In the genomic region with DNA sequence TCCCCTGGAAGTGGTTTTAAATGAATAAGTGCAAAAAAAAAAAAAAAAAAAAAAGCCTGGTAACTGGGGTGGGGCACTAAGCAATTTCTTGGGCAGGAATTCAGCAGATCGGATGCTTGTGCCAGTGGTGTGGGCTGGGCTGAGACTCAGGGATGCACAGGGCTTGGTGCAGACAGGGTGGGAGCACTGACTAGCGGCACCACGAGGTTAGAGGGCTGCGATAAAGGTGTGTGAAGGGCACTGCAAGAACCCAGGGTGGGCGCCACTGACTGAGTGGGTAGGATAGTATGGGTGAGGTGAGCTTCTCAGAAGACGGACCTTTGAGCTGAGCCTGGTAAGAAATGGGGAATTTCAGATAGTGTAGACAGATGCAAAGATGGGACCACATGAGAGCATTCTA, we compare ENCODE assay signal across 35 cellular contexts. TPM values are rescaled to one million over a fixed set of nuclear protein-coding genes. Genes with fewer than 3 reads are reported as not detected.
DNase-seq lines count a peak whose midpoint lies in the region; TF ChIP-seq lines count a peak whose summit lies in the region.
"Had no signal": no experiment of that assay in that cellular context is flagged by ENCODE, and none has a peak within 500 bp of the region (broad histone marks: within the 10 kb centered on the region; RNA-seq: fewer than 3 reads in every experiment).

No MANE protein-coding gene starts in this region.

- no peak overlapping the region for H2AFZ ChIP-seq in osteoblast (ENCODE audit: low read length)

- no peak for DNase-seq in activated CD4-positive, alpha-beta T cell treated with anti-CD3 and anti-CD28 coated beads, Interleukin-2, amount 10 ng/mL, durations not matched to agents 7 days and 5 days
- no peak for DNase-seq in activated CD4-positive, alpha-beta T cell treated with anti-CD3 and anti-CD28 coated beads, Interleukin-2, amount 50 U/mL, for 4 hours
- no peak for DNase-seq in neural crest cell (ENCODE audit: low read depth, low spot score)
- DNase-seq in osteoblast (ENCODE audit: insufficient read length, low spot score, missing footprints), result peak; percentile 64
- no peak for DNase-seq in NCI-H69 (lab: John Stamatoyannopoulos, UW)
- no peak for DNase-seq in uterus
- DNase-seq: 8988T; ACHN; AML-193; BE2C; C1 segment of cervical spinal cord; Caco-2; Calu3; CD4-positive, alpha-beta memory T cell; CD4-positive, alpha-beta T cell; CD4-positive, CD25-positive, alpha-beta regulatory T cell; CD8-positive, alpha-beta memory T cell; CD8-positive, alpha-beta T cell; COR-L47; DMS 273 treated with DMSO at 0.1 percent for 48 hours; DMS153; DMS53; DMS79; DMS79 treated with DMSO at 0.1 percent for 48 hours; DND-41; EL had no signal

- H3K4me1 ChIP-seq in osteoblast (ENCODE audit: insufficient read depth, low read length), result no peaks in the 10 kb centered on the region
- no peaks in the 10 kb centered on the region for H3K4me1 ChIP-seq in uterus
- H3K4me1 ChIP-seq: BE2C, Caco-2 had no signal

- H3K4me3 ChIP-seq in osteoblast (ENCODE audit: insufficient read depth, low read length), result no peak overlapping the region
- no peak overlapping the region for H3K4me3 ChIP-seq in uterus
- H3K4me3 ChIP-seq: A549; BLaER1; BLaER1 treated with 17β-estradiol and CSF1 and Interleukin-3, amounts not matched to agents 10 nM and 100 nM had no signal

- TF ChIP-seq CTCF in neural crest cell (conservative IDR thresholded peaks at IDR 0.05) (no peak), osteoblast (IDR thresholded peaks at IDR 0.05; ENCODE audit: extremely low read depth, low read depth, low read length) (no peak), uterus (IDR thresholded peaks at IDR 0.05) (no peak)

- H3K9me3 Mint-ChIP-seq in activated CD4-positive, alpha-beta T cell treated with anti-CD3 and anti-CD28 coated beads, Interleukin-2, amount 10 ng/mL, durations not matched to agents 7 days and 5 days, result no peaks in the 10 kb centered on the region
- no peaks in the 10 kb centered on the region for H3K9me3 Mint-ChIP-seq in neural crest cell
- H3K9me3 Mint-ChIP-seq: CD4-positive, alpha-beta T cell; CD8-positive, alpha-beta T cell had no signal

- intact Hi-C loops in uterus (cut with DNase I; ENCODE audit: low total_unique reads), result no loop called here

- H3K4me3 Mint-ChIP-seq in activated CD4-positive, alpha-beta T cell treated with anti-CD3 and anti-CD28 coated beads, Interleukin-2, amount 10 ng/mL, durations not matched to agents 7 days and 5 days, result no peak overlapping the region
- no peak overlapping the region for H3K4me3 Mint-ChIP-seq in neural crest cell
- H3K4me3 Mint-ChIP-seq: B cell; CD14-positive monocyte; CD4-positive, alpha-beta memory T cell; CD4-positive, alpha-beta T cell; CD4-positive, CD25-positive, alpha-beta regulatory T cell; CD8-positive, alpha-beta memory T cell; CD8-positive, alpha-beta T cell had no signal

- no peak for TF ChIP-seq POLR2A in uterus (IDR thresholded peaks at IDR 0.05)

- H4K20me1 ChIP-seq in osteoblast (ENCODE audit: insufficient read depth, low read length), result no peaks in the 10 kb centered on the region
- H4K20me1 ChIP-seq: BLaER1; BLaER1 treated with 17β-estradiol and CSF1 and Interleukin-3, amounts not matched to agents 10 nM and 100 nM had no signal

- peaks cover 4% of the 10 kb centered on the region for H3K4me1 Mint-ChIP-seq in activated CD4-positive, alpha-beta T cell treated with anti-CD3 and anti-CD28 coated beads, Interleukin-2, amount 10 ng/mL, durations not matched to agents 7 days and 5 days
- H3K4me1 Mint-ChIP-seq in neural crest cell, result peaks cover 20% of the 10 kb centered on the region
- H3K4me1 Mint-ChIP-seq: B cell, CD14-positive monocyte had no signal

- peak overlapping the region; percentile 15 for H3K27ac Mint-ChIP-seq in activated CD4-positive, alpha-beta T cell treated with anti-CD3 and anti-CD28 coated beads, Interleukin-2, amount 10 ng/mL, durations not matched to agents 7 days and 5 days
- H3K27ac Mint-ChIP-seq in neural crest cell (ENCODE audit: unreplicated experiment), result peak overlapping the region; percentile 75
- H3K27ac Mint-ChIP-seq: B cell; CD4-positive, alpha-beta memory T cell; CD4-positive, alpha-beta T cell; CD4-positive, CD25-positive, alpha-beta regulatory T cell; CD8-positive, alpha-beta T cell had no signal

- H3K4me2 ChIP-seq in osteoblast (ENCODE audit: insufficient read depth, low read length), result no peak overlapping the region
- H3K4me2 ChIP-seq: A549; BLaER1; BLaER1 treated with 17β-estradiol and CSF1 and Interleukin-3, amounts not matched to agents 10 nM and 100 nM had no signal

- H3K27me3 ChIP-seq in osteoblast (ENCODE audit: insufficient read depth, low read length) (no peaks in the 10 kb centered on the region), uterus (no peaks in the 10 kb centered on the region)
- H3K27me3 ChIP-seq: BE2C; BLaER1; BLaER1 treated with 17β-estradiol and CSF1 and Interleukin-3, amounts not matched to agents 10 nM and 100 nM had no signal

- CTCF ChIA-PET in activated CD4-positive, alpha-beta T cell treated with anti-CD3 and anti-CD28 coated beads, Interleukin-2, amount 10 ng/mL, durations not matched to agents 7 days and 5 days (lab: Charles Lee), result no interaction called here

- POLR2A ChIA-PET in activated CD4-positive, alpha-beta T cell treated with anti-CD3 and anti-CD28 coated beads, Interleukin-2, amount 10 ng/mL, durations not matched to agents 7 days and 5 days (lab: Charles Lee), result no interaction called here

- H3K79me2 ChIP-seq in osteoblast (ENCODE audit: insufficient read depth, low read length), result no peaks in the 10 kb centered on the region

- H3K36me3 ChIP-seq in osteoblast (ENCODE audit: insufficient read depth, low read length), result no peaks in the 10 kb centered on the region
- no peaks in the 10 kb centered on the region for H3K36me3 ChIP-seq in uterus
- H3K36me3 ChIP-seq: BLaER1; BLaER1 treated with 17β-estradiol and CSF1 and Interleukin-3, amounts not matched to agents 10 nM and 100 nM had no signal

- no peaks in the 10 kb centered on the region for H3K9me3 ChIP-seq in osteoblast (ENCODE audit: low read depth, low read length)
- H3K9me3 ChIP-seq in uterus, result no peaks in the 10 kb centered on the region
- H3K9me3 ChIP-seq: A549, BE2C, BLaER1, Caco-2 had no signal

- H3K36me3 Mint-ChIP-seq in activated CD4-positive, alpha-beta T cell treated with anti-CD3 and anti-CD28 coated beads, Interleukin-2, amount 10 ng/mL, durations not matched to agents 7 days and 5 days (ENCODE audit: low read depth), result no peaks in the 10 kb centered on the region
- no peaks in the 10 kb centered on the region for H3K36me3 Mint-ChIP-seq in neural crest cell (ENCODE audit: low read depth)
- H3K36me3 Mint-ChIP-seq: CD14-positive monocyte; CD8-positive, alpha-beta memory T cell; CD8-positive, alpha-beta T cell had no signal

- peaks cover 3% of the 10 kb centered on the region for H3K27me3 Mint-ChIP-seq in activated CD4-positive, alpha-beta T cell treated with anti-CD3 and anti-CD28 coated beads, Interleukin-2, amount 10 ng/mL, durations not matched to agents 7 days and 5 days
- no peaks in the 10 kb centered on the region for H3K27me3 Mint-ChIP-seq in neural crest cell (ENCODE audit: low read depth)

- H3K27ac ChIP-seq in osteoblast (ENCODE audit: low read depth, low read length) (no peak overlapping the region), uterus (no peak overlapping the region)
- H3K27ac ChIP-seq: 22Rv1; BLaER1; BLaER1 treated with 17β-estradiol and CSF1 and Interleukin-3, amounts not matched to agents 10 nM and 100 nM; C4-2B had no signal

RNA-seq across cellular contexts. Expression of a gene that starts 45.5 kb away (rescaled TPM):
- not detected for total RNA-seq in activated CD4-positive, alpha-beta T cell treated with anti-CD3 and anti-CD28 coated beads, Interleukin-2, amount 10 ng/mL, durations not matched to agents 7 days and 5 days
- total RNA-seq in neural crest cell (9.4 and 9.9 TPM in 2 replicates), osteoblast (not detected in 2 replicates), uterus (under 1 TPM in 1 of 4 donors, not detected in 3; 0.21 TPM)
- total RNA-seq: A172; B cell; Caco-2; Calu3; CD4-positive, alpha-beta memory T cell; CD4-positive, alpha-beta T cell; CD4-positive, CD25-positive, alpha-beta regulatory T cell; CD8-positive, alpha-beta memory T cell; CD8-positive, alpha-beta T cell; Daoy had no signal
